Comparison of ENCODE assay signal across 12 cellular contexts in genomic region chr19:12899891-12900518, GRCh38. TPM values are rescaled to one million over a fixed set of nuclear protein-coding genes. Genes with fewer than 3 reads are reported as not detected.
DNase-seq lines count a peak whose midpoint lies in the region; ATAC-seq and TF ChIP-seq lines count a peak whose summit lies in the region.
"Had no signal": no experiment of that assay in that cellular context is flagged by ENCODE, and none has a peak within 500 bp of the region (broad histone marks: within the 10 kb centered on the region; RNA-seq: fewer than 3 reads in every experiment).

No MANE protein-coding gene starts in this region.

- H3K27me3 ChIP-seq in upper lobe of left lung: no peaks in the 10 kb centered on the region
- H3K27me3 ChIP-seq: brain microvascular endothelial cell, SJCRH30 had no signal

- TF ChIP-seq CTCF in nephron progenitor cell (IDR thresholded peaks at IDR 0.05): no peak
- TF ChIP-seq CTCF in upper lobe of left lung (IDR thresholded peaks at IDR 0.05): no peak

- H3K36me3 ChIP-seq in upper lobe of left lung: peaks cover 0 to 37% (median 28%) of the 10 kb centered on the region in 4 donors

- no peaks in the 10 kb centered on the region for H3K9me3 Mint-ChIP-seq in nephron progenitor cell

- DNase-seq in nephron progenitor cell (no peak), upper lobe of left lung (no peak)
- DNase-seq: brain microvascular endothelial cell, NCI-H2171, SJCRH30 had no signal

- ATAC-seq in GM18909 (IDR thresholded peaks at IDR 0.05; ENCODE audit: poor library complexity, unreplicated experiment): peak; percentile 80
- ATAC-seq in GM21423 (IDR thresholded peaks at IDR 0.05; ENCODE audit: unreplicated experiment): peak; percentile 87
- ATAC-seq in HG03342 (IDR thresholded peaks at IDR 0.05; ENCODE audit: unreplicated experiment): peak; percentile 76
- no peak for ATAC-seq in HG02885 (IDR thresholded peaks at IDR 0.05; ENCODE audit: poor library complexity, unreplicated experiment)
- ATAC-seq in GM18868 (IDR thresholded peaks at IDR 0.05; ENCODE audit: unreplicated experiment): no peak
- no peak for ATAC-seq in upper lobe of left lung (ENCODE audit: low FRiP score in 2 of 2)

- WGBS in upper lobe of left lung, 2 donors: 74 to 84% methylated on average over 10 of the region's 10 CpGs

- no peaks in the 10 kb centered on the region for H3K4me1 Mint-ChIP-seq in nephron progenitor cell

- no peak overlapping the region for H3K4me3 Mint-ChIP-seq in nephron progenitor cell

- peak overlapping the region; percentile 51 for H3K27ac Mint-ChIP-seq in nephron progenitor cell

- peaks cover 3% of the 10 kb centered on the region for H3K27me3 Mint-ChIP-seq in nephron progenitor cell (ENCODE audit: low read depth, poor library complexity)

- no peaks in the 10 kb centered on the region for H3K4me1 ChIP-seq in upper lobe of left lung
- H3K4me1 ChIP-seq: parathyroid adenoma, SJCRH30 had no signal

- no peak for TF ChIP-seq EP300 in upper lobe of left lung (IDR thresholded peaks at IDR 0.05)

- peaks cover 2% of the 10 kb centered on the region for H3K36me3 Mint-ChIP-seq in nephron progenitor cell (ENCODE audit: low read depth)

- H3K4me3 ChIP-seq in upper lobe of left lung: no peak overlapping the region
- H3K4me3 ChIP-seq: SJCRH30 had no signal

- no peak overlapping the region for H3K27ac ChIP-seq in upper lobe of left lung
- H3K27ac ChIP-seq: brain microvascular endothelial cell, parathyroid adenoma, SJCRH30 had no signal

- TF ChIP-seq POLR2A in upper lobe of left lung (IDR thresholded peaks at IDR 0.05): no peak

- no peaks in the 10 kb centered on the region for H3K9me3 ChIP-seq in upper lobe of left lung
- H3K9me3 ChIP-seq: SJCRH30 had no signal

RNA-seq across cellular contexts. Expression of gene GCDH, which starts 9.0 kb away (rescaled TPM):
- 10 to 100 TPM; 19.3 to 47.1 (median 33.3) TPM for total RNA-seq in upper lobe of left lung

RNA-seq across cellular contexts. Expression of gene KLF1, which starts 13.0 kb away (rescaled TPM):
- total RNA-seq in upper lobe of left lung: under 1 TPM in 4 of 6 donors, not detected in 2; 0.17 to 0.89 (median 0.42) TPM
- total RNA-seq: fibroblast of lung had no signal

RNA-seq across cellular contexts. Expression of gene DNASE2, which starts 18.8 kb away (rescaled TPM):
- total RNA-seq in upper lobe of left lung: 10 to 100 TPM; 34.6 to 87.2 (median 60.1) TPM

RNA-seq across cellular contexts. Expression of gene SYCE2, which starts 19.1 kb away (rescaled TPM):
- total RNA-seq in upper lobe of left lung: not detected
- total RNA-seq: fibroblast of lung had no signal

RNA-seq across cellular contexts. Expression of gene FARSA, which starts 33.5 kb away (rescaled TPM):
- total RNA-seq in upper lobe of left lung: 100 to 1,000 TPM in 1 of 6 donors, 10 to 100 TPM in 5; 35.3 to 104 (median 53.4) TPM

Comparison
In these comparisons a context has a peak if more than half of its experiments do, and no peak if none do; other contexts are left out.
1. ATAC-seq: peak in GM18909 (single experiment), GM21423 (single experiment) and HG03342 (single experiment); none in HG02885 (single experiment), GM18868 (single experiment) and upper lobe of left lung (0 of 2).